ENCODE assay signal across 12 cellular contexts in genomic region chr5:14413331-14413750, GRCh38.
DNase-seq lines count a peak whose midpoint lies in the region; ATAC-seq and TF ChIP-seq lines count a peak whose summit lies in the region.
"Had no signal": no experiment of that assay in that cellular context is flagged by ENCODE, and none has a peak within 500 bp of the region (broad histone marks: within the 10 kb centered on the region; RNA-seq: fewer than 3 reads in every experiment).

No MANE protein-coding gene starts in this region.

- intact Hi-C loops in thyroid gland (cut with DNase I): no loop called here

- ATAC-seq in GM23338: no peak
- ATAC-seq in HG03025 (IDR thresholded peaks at IDR 0.05; ENCODE audit: low FRiP score, unreplicated experiment): no peak
- no peak for ATAC-seq in HG03342 (IDR thresholded peaks at IDR 0.05; ENCODE audit: unreplicated experiment)
- ATAC-seq: gastroesophageal sphincter had no signal

- H3K9me3 Mint-ChIP-seq in CD8-positive, alpha-beta memory T cell: no peaks in the 10 kb centered on the region
- H3K9me3 Mint-ChIP-seq in activated naive CD8-positive, alpha-beta T cell treated with anti-CD3 and anti-CD28 coated beads for 36 hours: no peaks in the 10 kb centered on the region
- H3K9me3 Mint-ChIP-seq in neural crest cell: no peaks in the 10 kb centered on the region
- no peaks in the 10 kb centered on the region for H3K9me3 Mint-ChIP-seq in GM23338

- H3F3A ChIP-seq in GM23338 (replicated peaks; ENCODE audit: low read depth): no peaks in the 10 kb centered on the region

- H3K27ac ChIP-seq in CD8-positive, alpha-beta memory T cell (ENCODE audit: low read depth, low read length): no peak overlapping the region
- no peak overlapping the region for H3K27ac ChIP-seq in GM23338 (ENCODE audit: low read depth)
- H3K27ac ChIP-seq in thyroid gland: no peak overlapping the region
- H3K27ac ChIP-seq: gastroesophageal sphincter had no signal

- peaks cover 34 to 54% (median 42%) of the 10 kb centered on the region in 3 donors for H3K4me1 Mint-ChIP-seq in CD8-positive, alpha-beta memory T cell
- H3K4me1 Mint-ChIP-seq in activated naive CD8-positive, alpha-beta T cell treated with anti-CD3 and anti-CD28 coated beads for 36 hours: peaks cover 58% of the 10 kb centered on the region
- H3K4me1 Mint-ChIP-seq in neural crest cell (peaks cover 29% of the 10 kb centered on the region), GM23338 (peaks cover 44% of the 10 kb centered on the region)

- H2AFZ ChIP-seq in GM23338: no peak overlapping the region

- no peaks in the 10 kb centered on the region for H3K27me3 ChIP-seq in CD8-positive, alpha-beta memory T cell (ENCODE audit: insufficient read depth, low read length, poor library complexity, severe bottlenecking)
- H3K27me3 ChIP-seq in GM23338 (ENCODE audit: insufficient read depth) (no peaks in the 10 kb centered on the region), thyroid gland (no peaks in the 10 kb centered on the region)
- H3K27me3 ChIP-seq: colonic mucosa, gastroesophageal sphincter, tibial nerve had no signal

- H3K9me3 ChIP-seq in CD8-positive, alpha-beta memory T cell (ENCODE audit: low read length): no peaks in the 10 kb centered on the region
- H3K9me3 ChIP-seq in thyroid gland: no peaks in the 10 kb centered on the region
- H3K9me3 ChIP-seq: colonic mucosa, gastroesophageal sphincter, tibial nerve had no signal

- H3K27me3 Mint-ChIP-seq in CD8-positive, alpha-beta memory T cell: peaks cover 0 to 6% of the 10 kb centered on the region in 2 donors
- peaks cover 3% of the 10 kb centered on the region for H3K27me3 Mint-ChIP-seq in activated naive CD8-positive, alpha-beta T cell treated with anti-CD3 and anti-CD28 coated beads for 36 hours
- H3K27me3 Mint-ChIP-seq in neural crest cell (ENCODE audit: low read depth): no peaks in the 10 kb centered on the region
- peaks cover 6% of the 10 kb centered on the region for H3K27me3 Mint-ChIP-seq in GM23338 (ENCODE audit: insufficient read depth, low read depth, poor library complexity)

- TF ChIP-seq CTCF in neural crest cell (conservative IDR thresholded peaks at IDR 0.05) (no peak), GM23338 (conservative IDR thresholded peaks at IDR 0.05; ENCODE audit: low read depth in 2 of 2) (no peak), thyroid gland (IDR thresholded peaks at IDR 0.05) (no peak)

- no peaks in the 10 kb centered on the region for H3K79me2 ChIP-seq in GM23338 (replicated peaks; ENCODE audit: insufficient read depth)

- H3K4me1 ChIP-seq in CD8-positive, alpha-beta memory T cell (ENCODE audit: insufficient read depth, low read length): peaks cover 31% of the 10 kb centered on the region
- H3K4me1 ChIP-seq in GM23338 (ENCODE audit: insufficient read depth) (peaks cover 29% of the 10 kb centered on the region), thyroid gland (no peaks in the 10 kb centered on the region)
- H3K4me1 ChIP-seq: colonic mucosa had no signal

- 79 to 92% methylated on average over 7 of the region's 7 CpGs for WGBS in thyroid gland, 2 donors

- no peaks in the 10 kb centered on the region for H3K9me2 ChIP-seq in GM23338 (ENCODE audit: insufficient read depth)

- H3K4me3 ChIP-seq in CD8-positive, alpha-beta memory T cell (ENCODE audit: low read length): no peak overlapping the region
- no peak overlapping the region for H3K4me3 ChIP-seq in GM23338
- H3K4me3 ChIP-seq in thyroid gland (replicated peaks in 1 of 3): no peak overlapping the region
- H3K4me3 ChIP-seq: colonic mucosa, gastroesophageal sphincter, tibial nerve had no signal

- H3K36me3 Mint-ChIP-seq in CD8-positive, alpha-beta memory T cell: peaks cover 0 to 4% (median 0%) of the 10 kb centered on the region in 3 donors
- H3K36me3 Mint-ChIP-seq in activated naive CD8-positive, alpha-beta T cell treated with anti-CD3 and anti-CD28 coated beads for 36 hours: peaks cover 5% of the 10 kb centered on the region
- H3K36me3 Mint-ChIP-seq in neural crest cell (ENCODE audit: low read depth) (peaks cover 22% of the 10 kb centered on the region), GM23338 (ENCODE audit: low read depth) (peaks cover 50% of the 10 kb centered on the region)

- CTCF ChIA-PET in CD8-positive, alpha-beta memory T cell (lab: Charles Lee): interaction anchor here (0.8 to 1.3 kb wide), 5 partner anchors 13 to 235 kb away, joined by 3 to 8 read pairs (median 3); partner anchors contain the start of gene OTULINL

- POLR2A ChIA-PET in CD8-positive, alpha-beta memory T cell (lab: Charles Lee): interaction anchor here (1.0 to 1.3 kb wide), 2 partner anchors 169 to 251 kb away, joined by 3 to 7 read pairs; partner anchors contain the start of gene OTULIN

- no peak overlapping the region for H3K4me2 ChIP-seq in GM23338

- DNase-seq in CD8-positive, alpha-beta memory T cell: peak in 3 of 5 donors; percentile 57 to 84 (median 67)
- DNase-seq in activated CD4-positive, alpha-beta T cell treated with anti-CD3 and anti-CD28 coated beads for 48 hours: peak; percentile 55
- DNase-seq in activated naive CD8-positive, alpha-beta T cell treated with anti-CD3 and anti-CD28 coated beads for 36 hours: peak; percentile 46
- no peak for DNase-seq in neural crest cell (ENCODE audit: low read depth, low spot score)
- DNase-seq in GM23338 (ENCODE audit: low spot score): no peak
- no peak for DNase-seq in thyroid gland
- DNase-seq: colonic mucosa, COR-L47 had no signal

- peak overlapping the region; percentile 33 to 76 (median 68) for H3K4me3 Mint-ChIP-seq in CD8-positive, alpha-beta memory T cell
- peak overlapping the region; percentile 73 for H3K4me3 Mint-ChIP-seq in activated naive CD8-positive, alpha-beta T cell treated with anti-CD3 and anti-CD28 coated beads for 36 hours
- H3K4me3 Mint-ChIP-seq in neural crest cell: no peak overlapping the region
- no peak overlapping the region for H3K4me3 Mint-ChIP-seq in GM23338

- peak overlapping the region; percentile 71 to 96 (median 86) for H3K27ac Mint-ChIP-seq in CD8-positive, alpha-beta memory T cell
- peak overlapping the region; percentile 99 for H3K27ac Mint-ChIP-seq in activated naive CD8-positive, alpha-beta T cell treated with anti-CD3 and anti-CD28 coated beads for 36 hours
- H3K27ac Mint-ChIP-seq in neural crest cell (ENCODE audit: unreplicated experiment) (peak overlapping the region; percentile 53), GM23338 (no peak overlapping the region; the same call in 1 of the 2 replicates)

- no peaks in the 10 kb centered on the region for H4K20me1 ChIP-seq in GM23338 (replicated peaks; ENCODE audit: insufficient read depth)

- no peaks in the 10 kb centered on the region for H3K36me3 ChIP-seq in CD8-positive, alpha-beta memory T cell (ENCODE audit: insufficient read depth, low read length)
- H3K36me3 ChIP-seq in GM23338 (ENCODE audit: insufficient read depth) (peaks cover 5% of the 10 kb centered on the region), thyroid gland (peaks cover 0 to 9% of the 10 kb centered on the region in 2 donors)

- no peak for TF ChIP-seq POLR2A in thyroid gland (IDR thresholded peaks at IDR 0.05)

TF ChIP-seq in GM23338, 12 proteins besides CTCF, POLR2A, EP300 and RAD21:
- no peak for TF ChIP-seq EZH2 (IDR thresholded peaks at IDR 0.05; ENCODE audit: low read depth, unreplicated experiment)
- TF ChIP-seq REST (IDR thresholded peaks at IDR 0.05; ENCODE audit: unreplicated experiment): no peak
- TF ChIP-seq NANOG (IDR thresholded peaks at IDR 0.05; ENCODE audit: borderline replicate concordance): no peak
- TF ChIP-seq JUNB (IDR thresholded peaks at IDR 0.05; ENCODE audit: unreplicated experiment): no peak
- no peak for TF ChIP-seq ZNF331 (CRISPR knock-in tag; IDR thresholded peaks at IDR 0.05; ENCODE audit: low read depth)
- no peak for TF ChIP-seq ETS1 (IDR thresholded peaks at IDR 0.05)
- TF ChIP-seq POLR2AphosphoS5 (IDR thresholded peaks at IDR 0.05; ENCODE audit: low read depth): no peak

Comparison
In these comparisons a context has a peak if more than half of its experiments do, and no peak if none do; other contexts are left out.
1. DNase-seq: peak in CD8-positive, alpha-beta memory T cell (3 of 5), activated CD4-positive, alpha-beta T cell treated with anti-CD3 and anti-CD28 coated beads for 48 hours (single experiment) and activated naive CD8-positive, alpha-beta T cell treated with anti-CD3 and anti-CD28 coated beads for 36 hours (single experiment); none in neural crest cell (single experiment), GM23338 (single experiment) and thyroid gland (0 of 2).
2. H3K4me3 Mint-ChIP-seq: peak in CD8-positive, alpha-beta memory T cell (7 of 7) and activated naive CD8-positive, alpha-beta T cell treated with anti-CD3 and anti-CD28 coated beads for 36 hours (single experiment); none in neural crest cell (single experiment) and GM23338 (single experiment).